2 cellular contexts compared by ENCODE assay signal in the genomic region with DNA sequence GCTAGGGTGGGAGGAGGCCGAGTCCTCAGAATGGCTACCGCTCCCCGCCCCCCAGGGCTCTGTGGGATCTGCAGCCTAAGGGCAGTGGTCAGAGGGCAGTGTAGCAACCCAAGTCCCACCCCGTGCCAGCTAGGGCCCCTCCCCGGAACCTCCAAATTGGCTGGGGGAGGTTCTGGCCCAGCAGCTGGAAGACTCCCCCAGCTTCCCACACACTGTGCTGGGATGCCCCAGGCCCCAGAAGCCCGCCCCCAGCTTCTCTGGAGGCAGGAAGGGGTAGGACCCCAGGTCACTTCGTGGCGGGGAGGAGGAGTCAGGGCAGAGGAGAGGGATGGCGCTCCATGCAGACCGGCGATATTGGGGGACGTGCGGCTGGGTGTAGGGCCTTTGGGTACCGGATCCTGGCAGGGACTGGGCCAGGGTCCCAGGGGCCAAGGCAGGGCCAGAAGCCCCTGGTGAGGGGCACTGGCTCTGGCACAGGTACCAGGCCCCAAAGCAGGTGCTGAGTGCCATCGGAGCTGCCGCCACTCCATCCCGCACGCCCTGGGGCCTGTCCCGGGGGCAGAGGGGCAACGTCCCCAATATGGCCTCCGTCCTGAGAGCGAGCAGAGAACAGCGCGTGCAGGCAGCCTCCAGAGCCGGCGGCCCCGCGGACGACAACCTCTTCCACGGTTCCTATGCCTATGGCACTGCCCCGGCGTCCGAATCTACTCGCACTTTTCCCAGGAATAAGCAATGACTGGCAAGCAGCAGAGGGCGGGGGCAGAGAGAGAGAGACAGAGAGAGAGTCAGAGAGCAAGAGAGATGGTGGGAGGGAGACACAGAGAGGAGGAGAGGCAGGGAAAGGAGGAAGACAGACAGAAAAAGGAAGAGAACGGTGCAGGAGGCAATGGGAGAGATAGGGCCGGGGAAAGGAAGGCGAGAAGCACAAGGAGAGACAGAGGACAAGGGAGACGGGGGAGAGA.
TF ChIP-seq lines count a peak whose summit lies in the region.

No MANE protein-coding gene starts in this region.

TF ChIP-seq in WTC11, 78 proteins besides CTCF, POLR2A, EP300 and RAD21:
- no peak for TF ChIP-seq EMX1 (CRISPR knock-in tag; IDR thresholded peaks at IDR 0.05)
- TF ChIP-seq, protein P1, sequence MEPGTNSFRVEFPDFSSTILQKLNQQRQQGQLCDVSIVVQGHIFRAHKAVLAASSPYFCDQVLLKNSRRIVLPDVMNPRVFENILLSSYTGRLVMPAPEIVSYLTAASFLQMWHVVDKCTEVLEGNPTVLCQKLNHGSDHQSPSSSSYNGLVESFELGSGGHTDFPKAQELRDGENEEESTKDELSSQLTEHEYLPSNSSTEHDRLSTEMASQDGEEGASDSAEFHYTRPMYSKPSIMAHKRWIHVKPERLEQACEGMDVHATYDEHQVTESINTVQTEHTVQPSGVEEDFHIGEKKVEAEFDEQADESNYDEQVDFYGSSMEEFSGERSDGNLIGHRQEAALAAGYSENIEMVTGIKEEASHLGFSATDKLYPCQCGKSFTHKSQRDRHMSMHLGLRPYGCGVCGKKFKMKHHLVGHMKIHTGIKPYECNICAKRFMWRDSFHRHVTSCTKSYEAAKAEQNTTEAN (CRISPR knock-in tag; IDR thresholded peaks at IDR 0.05): no peak
- no peak for TF ChIP-seq TCF7 (CRISPR knock-in tag; IDR thresholded peaks at IDR 0.05; ENCODE audit: low read depth)
- no peak for TF ChIP-seq KAT7 (CRISPR knock-in tag; IDR thresholded peaks at IDR 0.05; ENCODE audit: borderline replicate concordance)
- TF ChIP-seq, protein P2, sequence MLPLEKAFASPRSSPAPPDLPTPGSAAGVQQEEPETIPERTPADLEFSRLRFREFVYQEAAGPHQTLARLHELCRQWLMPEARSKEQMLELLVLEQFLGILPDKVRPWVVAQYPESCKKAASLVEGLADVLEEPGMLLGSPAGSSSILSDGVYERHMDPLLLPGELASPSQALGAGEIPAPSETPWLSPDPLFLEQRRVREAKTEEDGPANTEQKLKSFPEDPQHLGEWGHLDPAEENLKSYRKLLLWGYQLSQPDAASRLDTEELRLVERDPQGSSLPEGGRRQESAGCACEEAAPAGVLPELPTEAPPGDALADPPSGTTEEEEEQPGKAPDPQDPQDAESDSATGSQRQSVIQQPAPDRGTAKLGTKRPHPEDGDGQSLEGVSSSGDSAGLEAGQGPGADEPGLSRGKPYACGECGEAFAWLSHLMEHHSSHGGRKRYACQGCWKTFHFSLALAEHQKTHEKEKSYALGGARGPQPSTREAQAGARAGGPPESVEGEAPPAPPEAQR (CRISPR knock-in tag; IDR thresholded peaks at IDR 0.05): no peak
- no peak for TF ChIP-seq FOXP4 (CRISPR knock-in tag; IDR thresholded peaks at IDR 0.05)
- TF ChIP-seq, protein P3, sequence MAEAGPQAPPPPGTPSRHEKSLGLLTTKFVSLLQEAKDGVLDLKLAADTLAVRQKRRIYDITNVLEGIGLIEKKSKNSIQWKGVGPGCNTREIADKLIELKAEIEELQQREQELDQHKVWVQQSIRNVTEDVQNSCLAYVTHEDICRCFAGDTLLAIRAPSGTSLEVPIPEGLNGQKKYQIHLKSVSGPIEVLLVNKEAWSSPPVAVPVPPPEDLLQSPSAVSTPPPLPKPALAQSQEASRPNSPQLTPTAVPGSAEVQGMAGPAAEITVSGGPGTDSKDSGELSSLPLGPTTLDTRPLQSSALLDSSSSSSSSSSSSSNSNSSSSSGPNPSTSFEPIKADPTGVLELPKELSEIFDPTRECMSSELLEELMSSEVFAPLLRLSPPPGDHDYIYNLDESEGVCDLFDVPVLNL (CRISPR knock-in tag; IDR thresholded peaks at IDR 0.05; ENCODE audit: borderline replicate concordance, low read depth): no peak
- TF ChIP-seq JAZF1 (CRISPR knock-in tag; IDR thresholded peaks at IDR 0.05): no peak
- no peak for TF ChIP-seq CREB1 (CRISPR knock-in tag; IDR thresholded peaks at IDR 0.05)
- no peak for TF ChIP-seq ERG (CRISPR knock-in tag; IDR thresholded peaks at IDR 0.05)
- TF ChIP-seq TEAD4 (CRISPR knock-in tag; IDR thresholded peaks at IDR 0.05): no peak
- no peak for TF ChIP-seq ESRRA (CRISPR knock-in tag; IDR thresholded peaks at IDR 0.05; ENCODE audit: borderline replicate concordance)
- TF ChIP-seq IRF2 (CRISPR knock-in tag; IDR thresholded peaks at IDR 0.05; ENCODE audit: borderline replicate concordance, low read depth): no peak
- no peak for TF ChIP-seq RORB (CRISPR knock-in tag; IDR thresholded peaks at IDR 0.05)
- TF ChIP-seq MYBL2 (CRISPR knock-in tag; IDR thresholded peaks at IDR 0.05): no peak

TF ChIP-seq in H1, 55 proteins besides CTCF, POLR2A, EP300 and RAD21:
- TF ChIP-seq HDAC6 (IDR thresholded peaks at IDR 0.05; ENCODE audit: low read depth, low read length) (no peak), BRCA1 (IDR thresholded peaks at IDR 0.05; ENCODE audit: low read depth, low read length) (no peak), USF2 (IDR thresholded peaks at IDR 0.05; ENCODE audit: low read length) (no peak), PHF8 (conservative IDR thresholded peaks at IDR 0.05; ENCODE audit: low read depth, low read length) (no peak), TBP (IDR thresholded peaks at IDR 0.05; ENCODE audit: low read depth, low read length) (no peak), SP4 (IDR thresholded peaks at IDR 0.05; ENCODE audit: low read length) (no peak), SIX5 (IDR thresholded peaks at IDR 0.05; ENCODE audit: low read depth, low read length) (no peak), RXRA (IDR thresholded peaks at IDR 0.05; ENCODE audit: insufficient read depth, low read depth, low read length) (no peak), NANOG (IDR thresholded peaks at IDR 0.05; ENCODE audit: insufficient read depth, low read depth, low read length, poor library complexity, severe bottlenecking) (no peak), ATF2 (IDR thresholded peaks at IDR 0.05; ENCODE audit: low read length) (no peak), YY1 (IDR thresholded peaks at IDR 0.05; ENCODE audit: low read depth, low read length) (no peak), RFX5 (IDR thresholded peaks at IDR 0.05; ENCODE audit: borderline replicate concordance, low read depth, low read length) (no peak), CEBPB (IDR thresholded peaks at IDR 0.05; ENCODE audit: low read depth, low read length) (no peak), SRF (IDR thresholded peaks at IDR 0.05; ENCODE audit: low read depth, low read length) (no peak), EZH2 (IDR thresholded peaks at IDR 0.05; ENCODE audit: low read depth, low read length, severe bottlenecking) (no peak), CREB1 (IDR thresholded peaks at IDR 0.05) (no peak), JUND (IDR thresholded peaks at IDR 0.05; ENCODE audit: low read length) (no peak), TAF7 (optimal IDR thresholded peaks at IDR 0.05; ENCODE audit: borderline replicate concordance, low read depth, low read length) (no peak)
